In genomic region chr12:108728820-108729611, GRCh38 we compare ENCODE assay signal across 9 cellular contexts. TPM values are rescaled to one million over a fixed set of nuclear protein-coding genes. Genes with fewer than 3 reads are reported as not detected.
DNase-seq lines count a peak whose midpoint lies in the region; ATAC-seq and TF ChIP-seq lines count a peak whose summit lies in the region.
"Had no signal": no experiment of that assay in that cellular context is flagged by ENCODE, and none has a peak within 500 bp of the region (broad histone marks: within the 10 kb centered on the region; RNA-seq: fewer than 3 reads in every experiment).

No MANE protein-coding gene starts in this region.

- peaks cover 0 to under 1% of the 10 kb centered on the region in 2 donors for H3K27me3 Mint-ChIP-seq in natural killer cell treated with Interleukin-12 subunit alpha and Interleukin-12 subunit beta and Interleukin-15 and Interleukin-18, amount 100 ng/mL, for 72 hours

- no peaks in the 10 kb centered on the region for H3K9me2 ChIP-seq in MM.1S (replicated peaks; ENCODE audit: insufficient read depth, low read length)

- H3K79me2 ChIP-seq in MM.1S (ENCODE audit: low read length), result peaks cover 72% of the 10 kb centered on the region

- peaks cover 11% of the 10 kb centered on the region for H3K4me1 ChIP-seq in BE2C
- H3K4me1 ChIP-seq in MM.1S (ENCODE audit: low read length), result peaks cover 44% of the 10 kb centered on the region
- H3K4me1 ChIP-seq in duodenal mucosa (ENCODE audit: control insufficient read depth in 1 of 2, insufficient read depth in 2 of 2, low read length in 2 of 2), result peaks cover 47 to 63% of the 10 kb centered on the region in 2 donors

- H3K36me3 ChIP-seq in BE2C (no peaks in the 10 kb centered on the region), MM.1S (replicated peaks; ENCODE audit: insufficient read depth, low read length) (no peaks in the 10 kb centered on the region; the same call in 1 of the 2 replicates), duodenal mucosa (ENCODE audit: control insufficient read depth in 1 of 2, insufficient read depth in 2 of 2, low read length in 2 of 2) (no peaks in the 10 kb centered on the region)

- peak overlapping the region; percentile 82 for H3K4me3 Mint-ChIP-seq in natural killer cell treated with Interleukin-12 subunit alpha and Interleukin-12 subunit beta and Interleukin-15 and Interleukin-18, amount 100 ng/mL, for 72 hours

- H3K36me3 Mint-ChIP-seq in natural killer cell treated with Interleukin-12 subunit alpha and Interleukin-12 subunit beta and Interleukin-15 and Interleukin-18, amount 100 ng/mL, for 72 hours, result no peaks in the 10 kb centered on the region

- peaks cover 21% of the 10 kb centered on the region for H3F3A ChIP-seq in MM.1S (ENCODE audit: insufficient read depth, low read length)

- H3K27ac ChIP-seq in MM.1S (ENCODE audit: low read length) (no peak overlapping the region), duodenal mucosa (ENCODE audit: low read depth, low read length) (no peak overlapping the region)

- H3K9ac ChIP-seq in MM.1S (ENCODE audit: low read length) (peak overlapping the region; percentile 94; the same call in 1 of the 2 replicates), duodenal mucosa (ENCODE audit: low read depth in 1 of 2, low read length in 2 of 2) (peak overlapping the region in 1 of 2 donors; percentile 82)

- no peaks in the 10 kb centered on the region for H3K27me3 ChIP-seq in BE2C
- no peaks in the 10 kb centered on the region for H3K27me3 ChIP-seq in MM.1S (replicated peaks; ENCODE audit: insufficient read depth, low read length)
- no peaks in the 10 kb centered on the region for H3K27me3 ChIP-seq in duodenal mucosa (ENCODE audit: control insufficient read depth in 1 of 2, insufficient read depth in 2 of 2, low read length in 2 of 2)

- ATAC-seq in natural killer cell treated with Interleukin-12 subunit alpha and Interleukin-12 subunit beta and Interleukin-15 and Interleukin-18, amount 100 ng/mL, for 72 hours, result no peak
- ATAC-seq in HG02870 (IDR thresholded peaks at IDR 0.05; ENCODE audit: unreplicated experiment), result no peak
- ATAC-seq in HG03520 (IDR thresholded peaks at IDR 0.05; ENCODE audit: unreplicated experiment), result no peak

- H2AFZ ChIP-seq in MM.1S (ENCODE audit: low read length), result no peak overlapping the region

- peak overlapping the region; percentile 88 for H3K4me2 ChIP-seq in MM.1S (ENCODE audit: low read depth, low read length)

- H3K4me1 Mint-ChIP-seq in natural killer cell treated with Interleukin-12 subunit alpha and Interleukin-12 subunit beta and Interleukin-15 and Interleukin-18, amount 100 ng/mL, for 72 hours (ENCODE audit: low read depth in 2 of 2), result peaks cover 44 to 59% of the 10 kb centered on the region in 2 donors

- H3K9me3 Mint-ChIP-seq in natural killer cell treated with Interleukin-12 subunit alpha and Interleukin-12 subunit beta and Interleukin-15 and Interleukin-18, amount 100 ng/mL, for 72 hours, result no peaks in the 10 kb centered on the region

- H3K9me3 ChIP-seq in BE2C (no peaks in the 10 kb centered on the region), MM.1S (replicated peaks; ENCODE audit: insufficient read depth, low read length) (no peaks in the 10 kb centered on the region), duodenal mucosa (ENCODE audit: control insufficient read depth in 1 of 2, low read length in 2 of 2) (no peaks in the 10 kb centered on the region)

- TF ChIP-seq CTCF in BE2C (IDR thresholded peaks at IDR 0.05; ENCODE audit: low read depth, low read length) (no peak), MM.1S (IDR thresholded peaks at IDR 0.05; ENCODE audit: low read length) (no peak)

- no peak for DNase-seq in BE2C
- no peak for DNase-seq in MM.1S
- DNase-seq in natural killer cell treated with Interleukin-12 subunit alpha and Interleukin-12 subunit beta and Interleukin-15 and Interleukin-18, amount 100 ng/mL, for 72 hours (ENCODE audit: low spot score), result no peak
- DNase-seq in NCI-H2029 (lab: John Stamatoyannopoulos, UW), result no peak
- DNase-seq in inferior parietal cortex (ENCODE audit: extremely low spot score), result no peak
- DNase-seq: activated CD8-positive, alpha-beta memory T cell treated with anti-CD3 and anti-CD28 coated beads for 24 hours had no signal

- peak overlapping the region in 1 of 2 donors; percentile 81 for H3K27ac Mint-ChIP-seq in natural killer cell treated with Interleukin-12 subunit alpha and Interleukin-12 subunit beta and Interleukin-15 and Interleukin-18, amount 100 ng/mL, for 72 hours

- H4K20me1 ChIP-seq in MM.1S (ENCODE audit: insufficient read depth, low read length), result 0 out of 2 replicates have a peak, but pooled peaks cover 11% of the 10 kb centered on the region

- peak overlapping the region; percentile 91 for H3K4me3 ChIP-seq in BE2C (ENCODE audit: low read depth, low read length)
- peak overlapping the region; percentile 87 for H3K4me3 ChIP-seq in MM.1S (ENCODE audit: low read length)
- H3K4me3 ChIP-seq in duodenal mucosa (ENCODE audit: low read depth in 1 of 2, low read length in 2 of 2), result peak overlapping the region; percentile 32 to 86

RNA-seq across cellular contexts. Expression of gene CORO1C, which starts 2.3 kb away (rescaled TPM):
- polyA plus RNA-seq in BE2C (2012; ENCODE audit: insufficient read depth, insufficient read length, low read depth), result 86.3 TPM
- 10 to 100 TPM; 68.9 to 69.5 TPM for total RNA-seq in natural killer cell treated with Interleukin-12 subunit alpha and Interleukin-12 subunit beta and Interleukin-15 and Interleukin-18, amount 100 ng/mL, for 72 hours
